Comparison of ENCODE assay signal across 9 cellular contexts in genomic region chr7:27151945-27152815, GRCh38. TPM values are rescaled to one million over a fixed set of nuclear protein-coding genes. Genes with fewer than 3 reads are reported as not detected.
DNase-seq lines count a peak whose midpoint lies in the region; ATAC-seq and TF ChIP-seq lines count a peak whose summit lies in the region.
"Had no signal": no experiment of that assay in that cellular context is flagged by ENCODE, and none has a peak within 500 bp of the region (broad histone marks: within the 10 kb centered on the region; RNA-seq: fewer than 3 reads in every experiment).

Gene HOXA3, minus strand, starts transcription at chr7:27152583. Its CDS starts 41,943 bp downstream, at chr7:27110640.

- peak within 1 kb of the TSS; percentile 24 for H3K27ac Mint-ChIP-seq in CD4-positive, alpha-beta T cell
- peak within 1 kb of the TSS in 3 of 5 experiments; percentile 46 to 90 (median 80) for H3K27ac Mint-ChIP-seq in brain
- no peak within 1 kb of the TSS for H3K27ac Mint-ChIP-seq in natural killer cell treated with Interleukin-12 subunit alpha and Interleukin-12 subunit beta and Interleukin-15 and Interleukin-18, amount 100 ng/mL, for 72 hours

- TF ChIP-seq CTCF in CD4-positive, alpha-beta T cell (IDR thresholded peaks at IDR 0.05): no peak
- TF ChIP-seq CTCF in KMS-11 (conservative IDR thresholded peaks at IDR 0.05; ENCODE audit: low read depth, low read length): no peak
- no peak for TF ChIP-seq CTCF in brain (conservative IDR thresholded peaks at IDR 0.05)

- H3K9me3 Mint-ChIP-seq in CD4-positive, alpha-beta T cell: no peaks in the 10 kb centered on the region
- peaks cover 0 to 27% (median 0%) of the 10 kb centered on the region in 5 experiments for H3K9me3 Mint-ChIP-seq in brain
- H3K9me3 Mint-ChIP-seq in natural killer cell treated with Interleukin-12 subunit alpha and Interleukin-12 subunit beta and Interleukin-15 and Interleukin-18, amount 100 ng/mL, for 72 hours: no peaks in the 10 kb centered on the region

- peak within 1 kb of the TSS; percentile 79 for H3K4me3 Mint-ChIP-seq in CD4-positive, alpha-beta T cell
- H3K4me3 Mint-ChIP-seq in brain: peak within 1 kb of the TSS; percentile 80 to 92 (median 84)
- H3K4me3 Mint-ChIP-seq in natural killer cell treated with Interleukin-12 subunit alpha and Interleukin-12 subunit beta and Interleukin-15 and Interleukin-18, amount 100 ng/mL, for 72 hours: peak within 1 kb of the TSS; percentile 84

- ATAC-seq in CD4-positive, alpha-beta T cell (ENCODE audit: poor library complexity): no peak
- no peak for ATAC-seq in natural killer cell treated with Interleukin-12 subunit alpha and Interleukin-12 subunit beta and Interleukin-15 and Interleukin-18, amount 100 ng/mL, for 72 hours
- ATAC-seq in HG02798 (IDR thresholded peaks at IDR 0.05; ENCODE audit: poor library complexity, unreplicated experiment): no peak
- ATAC-seq in GM19397 (IDR thresholded peaks at IDR 0.05; ENCODE audit: unreplicated experiment): no peak

- no peaks in the 10 kb centered on the region for H3K79me2 ChIP-seq in KMS-11 (ENCODE audit: insufficient read depth, low read depth)

- H3K36me3 Mint-ChIP-seq in CD4-positive, alpha-beta T cell (ENCODE audit: low read depth): no peaks in the 10 kb centered on the region
- H3K36me3 Mint-ChIP-seq in brain: no peaks in the 10 kb centered on the region
- H3K36me3 Mint-ChIP-seq in natural killer cell treated with Interleukin-12 subunit alpha and Interleukin-12 subunit beta and Interleukin-15 and Interleukin-18, amount 100 ng/mL, for 72 hours: no peaks in the 10 kb centered on the region

- peak within 1 kb of the TSS; percentile 76; the same call in 1 of the 2 replicates for H3K9ac ChIP-seq in KMS-11

- CTCF ChIA-PET in CD4-positive, alpha-beta T cell (lab: Charles Lee): interaction anchor here (0.8 to 1.5 kb wide), 4 partner anchors 9 to 783 kb away, joined by 3 to 6 read pairs (median 4); no protein-coding TSS in a partner anchor

- no peaks in the 10 kb centered on the region for H4K20me1 ChIP-seq in KMS-11 (ENCODE audit: insufficient read depth)

- peaks cover 63% of the 10 kb centered on the region for H3K4me1 Mint-ChIP-seq in CD4-positive, alpha-beta T cell (ENCODE audit: low read depth)
- H3K4me1 Mint-ChIP-seq in brain: peaks cover 33% of the 10 kb centered on the region
- H3K4me1 Mint-ChIP-seq in natural killer cell treated with Interleukin-12 subunit alpha and Interleukin-12 subunit beta and Interleukin-15 and Interleukin-18, amount 100 ng/mL, for 72 hours (ENCODE audit: low read depth in 2 of 2): peaks cover 43 to 59% of the 10 kb centered on the region in 2 donors

- peak in 1 of 10 experiments; percentile 31 for DNase-seq in CD4-positive, alpha-beta T cell
- no peak for DNase-seq in natural killer cell treated with Interleukin-12 subunit alpha and Interleukin-12 subunit beta and Interleukin-15 and Interleukin-18, amount 100 ng/mL, for 72 hours (ENCODE audit: low spot score)
- no peak for DNase-seq in GM19240 (ENCODE audit: insufficient read length, low spot score)
- no peak for DNase-seq in NCI-H774 (lab: John Stamatoyannopoulos, UW)

- POLR2A ChIA-PET in CD4-positive, alpha-beta T cell (lab: Charles Lee): interaction anchor here (1.5 kb wide), 1 partner anchor 9 kb away, joined by 5 read pairs; no protein-coding TSS in a partner anchor

- no peak within 1 kb of the TSS for H3K4me3 ChIP-seq in KMS-11 (IDR thresholded peaks at IDR 0.05; ENCODE audit: insufficient read depth, low read depth, low read length)

- H3K27ac ChIP-seq in CD4-positive, alpha-beta T cell (ENCODE audit: low read depth, low read length): no peak within 1 kb of the TSS
- H3K27ac ChIP-seq in KMS-11: no peak within 1 kb of the TSS; the same call in 1 of the 2 replicates

- peaks cover 97% of the 10 kb centered on the region for H3K27me3 ChIP-seq in CD4-positive, alpha-beta T cell (ENCODE audit: control insufficient read depth, insufficient read depth, low read length)
- H3K27me3 ChIP-seq in KMS-11 (ENCODE audit: insufficient read depth, low read depth): no peaks in the 10 kb centered on the region

- peaks cover 98% of the 10 kb centered on the region for H3K27me3 Mint-ChIP-seq in CD4-positive, alpha-beta T cell
- H3K27me3 Mint-ChIP-seq in brain: peaks cover 99% of the 10 kb centered on the region
- H3K27me3 Mint-ChIP-seq in natural killer cell treated with Interleukin-12 subunit alpha and Interleukin-12 subunit beta and Interleukin-15 and Interleukin-18, amount 100 ng/mL, for 72 hours: peaks cover 50 to 60% of the 10 kb centered on the region in 2 donors

- peaks cover 7% of the 10 kb centered on the region for H3K4me1 ChIP-seq in KMS-11 (ENCODE audit: low read depth, poor library complexity, severe bottlenecking)

- H3K9me3 ChIP-seq in CD4-positive, alpha-beta T cell (ENCODE audit: control insufficient read depth, low read length): no peaks in the 10 kb centered on the region

- H3K36me3 ChIP-seq in KMS-11 (ENCODE audit: insufficient read depth): no peaks in the 10 kb centered on the region

- peak within 1 kb of the TSS; percentile 96 for H2AFZ ChIP-seq in KMS-11 (ENCODE audit: low read depth)

- peak within 1 kb of the TSS; percentile 94 for H3K4me2 ChIP-seq in KMS-11

- intact Hi-C loops in CD4-positive, alpha-beta T cell (cut with DNase I, micrococcal nuclease): loop anchor here (2.0 to 5.0 kb wide), 3 partner anchors 17 to 45 kb away; partner anchors contain the start of gene HOXA11 (in 1 of the 2)

RNA-seq across cellular contexts. Expression of gene HOXA3, which starts in this region (rescaled TPM):
- total RNA-seq in CD4-positive, alpha-beta T cell: not detected
- polyA plus RNA-seq in brain (ENCODE audit: insufficient read depth, low read depth, low replicate concordance): 2.0 TPM
- not detected for total RNA-seq in natural killer cell treated with Interleukin-12 subunit alpha and Interleukin-12 subunit beta and Interleukin-15 and Interleukin-18, amount 100 ng/mL, for 72 hours
- total RNA-seq: HT1080 had no signal

Comparison
In these comparisons a context has a peak if more than half of its experiments do, and no peak if none do; other contexts are left out.
1. H3K27ac Mint-ChIP-seq: peak in CD4-positive, alpha-beta T cell (single experiment) and brain (3 of 5); none in natural killer cell treated with Interleukin-12 subunit alpha and Interleukin-12 subunit beta and Interleukin-15 and Interleukin-18, amount 100 ng/mL, for 72 hours (0 of 2).
2. Peak in every context shown above with its lines, with median percentiles within 50 percentile points of each other: H3K4me3 Mint-ChIP-seq.